9 cellular contexts compared by ENCODE assay signal in genomic region chr5:139904566-139905400, GRCh38.
DNase-seq lines count a peak whose midpoint lies in the region; ATAC-seq and TF ChIP-seq lines count a peak whose summit lies in the region.
"Had no signal": no experiment of that assay in that cellular context is flagged by ENCODE, and none has a peak within 500 bp of the region (broad histone marks: within the 10 kb centered on the region; RNA-seq: fewer than 3 reads in every experiment).

No MANE protein-coding gene starts in this region.

- H3K27ac Mint-ChIP-seq in progenitor cell of endocrine pancreas: no peak overlapping the region

- ATAC-seq in left cardiac atrium (peak; percentile 17 to 32), HG03045 (IDR thresholded peaks at IDR 0.05; ENCODE audit: unreplicated experiment) (no peak)

- intact Hi-C loops in left cardiac atrium (cut with DNase I): no loop called here

- no peak for TF ChIP-seq CTCF in progenitor cell of endocrine pancreas (IDR thresholded peaks at IDR 0.05; ENCODE audit: unreplicated experiment)

- H3K9me3 Mint-ChIP-seq in progenitor cell of endocrine pancreas (ENCODE audit: low read depth): no peaks in the 10 kb centered on the region

- H3K36me3 Mint-ChIP-seq in progenitor cell of endocrine pancreas (ENCODE audit: insufficient read depth): no peaks in the 10 kb centered on the region

- peak overlapping the region; percentile 54 for H3K4me3 Mint-ChIP-seq in progenitor cell of endocrine pancreas (ENCODE audit: low read depth)

- peaks cover 43% of the 10 kb centered on the region for H3K27me3 Mint-ChIP-seq in progenitor cell of endocrine pancreas

- H3K4me1 Mint-ChIP-seq in progenitor cell of endocrine pancreas (ENCODE audit: low read depth): peaks cover 3% of the 10 kb centered on the region

- peak; percentile 5 for DNase-seq in DMS114 treated with DMSO at 0.1 percent for 48 hours (lab: John Stamatoyannopoulos, UW; ENCODE audit: unreplicated experiment)
- peak; percentile 86 to 92 for DNase-seq in NCI-H526 (lab: John Stamatoyannopoulos, UW)
- no peak for DNase-seq in left cardiac atrium
- DNase-seq in progenitor cell of endocrine pancreas (ENCODE audit: low spot score, unreplicated experiment): peak; percentile 18
- no peak for DNase-seq in UCSD-AML1 (lab: John Stamatoyannopoulos, UW; ENCODE audit: unreplicated experiment)
- DNase-seq in stimulated activated CD4-positive, alpha-beta T cell treated with anti-CD3 and anti-CD28 coated beads, Interleukin-2, amount 100 ng/mL, for 24 hours: no peak
- no peak for DNase-seq in HK-2 (ENCODE audit: unreplicated experiment)
- DNase-seq: NCI-H774 had no signal

Comparison
In these comparisons a context has a peak if more than half of its experiments do, and no peak if none do; other contexts are left out.
1. DNase-seq: peak in DMS114 treated with DMSO at 0.1 percent for 48 hours (single experiment), NCI-H526 (2 of 2) and progenitor cell of endocrine pancreas (single experiment); none in left cardiac atrium (single experiment), UCSD-AML1 (single experiment), stimulated activated CD4-positive, alpha-beta T cell treated with anti-CD3 and anti-CD28 coated beads, Interleukin-2, amount 100 ng/mL, for 24 hours (0 of 2) and HK-2 (single experiment).